In genomic region chr3:4850211-4850927, GRCh38 we compare ENCODE assay signal across 8 cellular contexts.
DNase-seq lines count a peak whose midpoint lies in the region; ATAC-seq and TF ChIP-seq lines count a peak whose summit lies in the region.

No MANE protein-coding gene starts in this region.

- no peaks in the 10 kb centered on the region for H3K27me3 Mint-ChIP-seq in CD4-positive, alpha-beta T cell
- H3K27me3 Mint-ChIP-seq in activated naive CD8-positive, alpha-beta T cell treated with anti-CD3 and anti-CD28 coated beads, Interleukin-2, amount 50 U/mL, for 24 hours = no peaks in the 10 kb centered on the region
- H3K27me3 Mint-ChIP-seq in Calu3 (ENCODE audit: unreplicated experiment) = no peaks in the 10 kb centered on the region

- POLR2A ChIA-PET in CD4-positive, alpha-beta T cell (lab: Charles Lee) = interaction anchor here (0.6 to 2.6 kb wide), 11 partner anchors 9 to 133 kb away, joined by 3 to 11 read pairs (median 4); no protein-coding TSS in a partner anchor

- H3K9me3 ChIP-seq in CD4-positive, alpha-beta T cell (ENCODE audit: control insufficient read depth, low read length) = no peaks in the 10 kb centered on the region

- no peak for TF ChIP-seq CTCF in CD4-positive, alpha-beta T cell (IDR thresholded peaks at IDR 0.05)
- no peak for TF ChIP-seq CTCF in Calu3 (IDR thresholded peaks at IDR 0.05; ENCODE audit: unreplicated experiment)

- DNase-seq in CD4-positive, alpha-beta T cell = no peak
- peak; percentile 66 for DNase-seq in activated naive CD8-positive, alpha-beta T cell treated with anti-CD3 and anti-CD28 coated beads, Interleukin-2, amount 50 U/mL, for 24 hours
- no peak for DNase-seq in Calu3
- DNase-seq in AG20443 (ENCODE audit: low spot score) = no peak
- DNase-seq in HK-2 (ENCODE audit: unreplicated experiment) = no peak
- no peak for DNase-seq in AML-193 (lab: John Stamatoyannopoulos, UW)

- peak overlapping the region; percentile 61 for H3K27ac ChIP-seq in CD4-positive, alpha-beta T cell (ENCODE audit: low read depth, low read length)

- peak; percentile 7 for ATAC-seq in CD4-positive, alpha-beta T cell (ENCODE audit: poor library complexity)
- peak; percentile 38 for ATAC-seq in GM21381 (IDR thresholded peaks at IDR 0.05; ENCODE audit: unreplicated experiment)
- peak; percentile 40 for ATAC-seq in HG03442 (IDR thresholded peaks at IDR 0.05; ENCODE audit: unreplicated experiment)
- peak; percentile 50 for ATAC-seq in activated naive CD8-positive, alpha-beta T cell treated with anti-CD3 and anti-CD28 coated beads, Interleukin-2, amount 50 U/mL, for 24 hours

- H3K27me3 ChIP-seq in CD4-positive, alpha-beta T cell (ENCODE audit: control insufficient read depth, insufficient read depth, low read length) = no peaks in the 10 kb centered on the region

- H3K4me1 Mint-ChIP-seq in CD4-positive, alpha-beta T cell (ENCODE audit: low read depth) = peaks cover 75% of the 10 kb centered on the region
- peaks cover 96% of the 10 kb centered on the region for H3K4me1 Mint-ChIP-seq in activated naive CD8-positive, alpha-beta T cell treated with anti-CD3 and anti-CD28 coated beads, Interleukin-2, amount 50 U/mL, for 24 hours
- peaks cover 18% of the 10 kb centered on the region for H3K4me1 Mint-ChIP-seq in Calu3 (ENCODE audit: low read depth, unreplicated experiment)

- peak overlapping the region; percentile 7 for H3K4me3 Mint-ChIP-seq in CD4-positive, alpha-beta T cell
- peak overlapping the region; percentile 52 for H3K4me3 Mint-ChIP-seq in activated naive CD8-positive, alpha-beta T cell treated with anti-CD3 and anti-CD28 coated beads, Interleukin-2, amount 50 U/mL, for 24 hours
- no peak overlapping the region for H3K4me3 Mint-ChIP-seq in Calu3 (ENCODE audit: low read depth, unreplicated experiment)

- H3K9me3 Mint-ChIP-seq in CD4-positive, alpha-beta T cell = no peaks in the 10 kb centered on the region
- peaks cover 9% of the 10 kb centered on the region for H3K9me3 Mint-ChIP-seq in activated naive CD8-positive, alpha-beta T cell treated with anti-CD3 and anti-CD28 coated beads, Interleukin-2, amount 50 U/mL, for 24 hours
- H3K9me3 Mint-ChIP-seq in Calu3 (ENCODE audit: low read depth, unreplicated experiment) = no peaks in the 10 kb centered on the region

- no peaks in the 10 kb centered on the region for H3K36me3 Mint-ChIP-seq in CD4-positive, alpha-beta T cell (ENCODE audit: low read depth)
- peaks cover 34% of the 10 kb centered on the region for H3K36me3 Mint-ChIP-seq in activated naive CD8-positive, alpha-beta T cell treated with anti-CD3 and anti-CD28 coated beads, Interleukin-2, amount 50 U/mL, for 24 hours (ENCODE audit: low read depth)
- H3K36me3 Mint-ChIP-seq in Calu3 (ENCODE audit: insufficient read depth, unreplicated experiment) = no peaks in the 10 kb centered on the region

- CTCF ChIA-PET in CD4-positive, alpha-beta T cell (lab: Charles Lee) = interaction anchor here (0.7 to 2.0 kb wide), 6 partner anchors 17 to 130 kb away, joined by 3 to 9 read pairs (median 3); no protein-coding TSS in a partner anchor
- CTCF ChIA-PET in Calu3 (lab: Charles Lee) = no interaction called here

- H3K27ac Mint-ChIP-seq in CD4-positive, alpha-beta T cell = peak overlapping the region; percentile 84
- peak overlapping the region; percentile 99 for H3K27ac Mint-ChIP-seq in activated naive CD8-positive, alpha-beta T cell treated with anti-CD3 and anti-CD28 coated beads, Interleukin-2, amount 50 U/mL, for 24 hours
- no peak overlapping the region for H3K27ac Mint-ChIP-seq in Calu3 (ENCODE audit: unreplicated experiment)

- no TSS peak for BruUV-seq in Calu3 (replicated peaks; lab: Mats Ljungman, UMichigan)

- intact Hi-C loops in CD4-positive, alpha-beta T cell (cut with DNase I, micrococcal nuclease) = loop anchor here (2.0 to 5.0 kb wide), 2 partner anchors 16 to 37 kb away; no protein-coding TSS in a partner anchor
- intact Hi-C loops in Calu3 (cut with micrococcal nuclease; ENCODE audit: unreplicated experiment) = no loop called here
